In the genomic region with DNA sequence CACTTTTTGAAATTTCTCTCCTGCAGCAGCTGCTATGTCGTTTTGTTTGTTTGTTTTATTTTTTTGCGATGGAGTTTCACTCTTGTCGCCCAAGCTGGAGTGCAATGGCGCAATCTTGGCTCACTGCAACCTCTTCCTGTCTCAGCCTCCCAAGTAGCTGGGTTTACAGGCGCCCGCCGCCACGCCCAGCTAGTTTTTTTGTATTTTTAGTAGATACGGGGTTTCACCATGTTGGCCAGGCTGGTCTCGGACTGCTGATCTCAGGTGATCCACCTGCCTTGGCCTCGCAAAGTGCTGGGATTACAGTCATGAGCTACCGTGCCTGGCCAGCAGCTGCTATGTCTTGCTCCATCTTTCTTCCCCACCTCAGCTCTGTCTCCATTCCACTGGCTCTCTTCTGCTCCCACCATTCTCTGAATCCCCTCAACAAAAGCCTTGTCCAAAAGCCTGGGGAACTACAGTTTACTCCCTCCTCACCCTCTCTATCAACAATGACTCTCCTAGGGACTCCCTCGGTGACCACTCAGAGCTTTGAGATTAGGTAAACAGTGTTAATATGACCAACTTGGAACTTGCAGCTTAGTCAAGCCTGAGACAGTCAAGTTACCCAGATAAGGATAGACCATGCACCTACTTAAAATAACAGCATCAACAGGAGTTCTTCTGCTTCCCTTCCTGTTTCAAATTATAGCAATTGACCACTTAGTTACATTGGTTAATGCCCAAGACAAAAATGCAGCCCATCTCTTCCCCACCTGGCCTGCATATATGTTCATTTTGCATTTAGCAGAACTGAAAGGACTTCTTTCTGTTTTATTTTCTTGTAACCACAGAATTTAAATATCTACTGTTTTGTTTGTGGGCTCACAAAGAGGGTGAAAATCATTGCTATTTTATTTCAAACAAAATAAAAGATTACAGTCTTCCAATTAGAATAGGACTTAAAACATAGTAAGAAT, we compare ENCODE assay signal across 9 cellular contexts.
DNase-seq lines count a peak whose midpoint lies in the region; ATAC-seq and TF ChIP-seq lines count a peak whose summit lies in the region.
"Had no signal": no experiment of that assay in that cellular context is flagged by ENCODE, and none has a peak within 500 bp of the region (broad histone marks: within the 10 kb centered on the region; RNA-seq: fewer than 3 reads in every experiment).

No MANE protein-coding gene starts in this region.

- TF ChIP-seq CTCF in mucosa of descending colon (IDR thresholded peaks at IDR 0.05) (no peak), progenitor cell of endocrine pancreas (IDR thresholded peaks at IDR 0.05; ENCODE audit: unreplicated experiment) (no peak)

- H3K4me1 ChIP-seq in mucosa of descending colon (ENCODE audit: low read depth) = no peaks in the 10 kb centered on the region

- H3K9me3 ChIP-seq in mucosa of descending colon = no peaks in the 10 kb centered on the region

- H3K36me3 ChIP-seq in mucosa of descending colon (ENCODE audit: low read depth) = no peaks in the 10 kb centered on the region

- ATAC-seq in GM18870 (IDR thresholded peaks at IDR 0.05; ENCODE audit: unreplicated experiment) (peak; percentile 82), HG02588 (IDR thresholded peaks at IDR 0.05; ENCODE audit: unreplicated experiment) (peak; percentile 69), mucosa of descending colon (peak; percentile 13)

- H3K36me3 Mint-ChIP-seq in IgD-negative memory B cell = peaks cover 2% of the 10 kb centered on the region
- peaks cover 2% of the 10 kb centered on the region for H3K36me3 Mint-ChIP-seq in progenitor cell of endocrine pancreas (ENCODE audit: insufficient read depth)

- H3K4me1 Mint-ChIP-seq in IgD-negative memory B cell (peaks cover 51 to 65% (median 58%) of the 10 kb centered on the region in 3 donors), progenitor cell of endocrine pancreas (ENCODE audit: low read depth) (peaks cover 2% of the 10 kb centered on the region)

- no peaks in the 10 kb centered on the region for H3K9me3 Mint-ChIP-seq in IgD-negative memory B cell
- peaks cover 8% of the 10 kb centered on the region for H3K9me3 Mint-ChIP-seq in progenitor cell of endocrine pancreas (ENCODE audit: low read depth)

- intact Hi-C loops in mucosa of descending colon (cut with DNase I, micrococcal nuclease) = no loop called here

- no peak overlapping the region for H3K4me3 ChIP-seq in mucosa of descending colon

- peak overlapping the region; percentile 49 to 92 (median 67) for H3K4me3 Mint-ChIP-seq in IgD-negative memory B cell
- H3K4me3 Mint-ChIP-seq in progenitor cell of endocrine pancreas (ENCODE audit: low read depth) = no peak overlapping the region

- H3K27me3 Mint-ChIP-seq in IgD-negative memory B cell (no peaks in the 10 kb centered on the region), progenitor cell of endocrine pancreas (no peaks in the 10 kb centered on the region)

- no peak for DNase-seq in mucosa of descending colon
- DNase-seq in progenitor cell of endocrine pancreas (ENCODE audit: low spot score, unreplicated experiment) = no peak
- DNase-seq in A172 (ENCODE audit: low spot score) = no peak
- no peak for DNase-seq in effector CD8-positive, alpha-beta T cell (lab: John Stamatoyannopoulos, UW)
- DNase-seq in anterior cingulate cortex (lab: John Stamatoyannopoulos, UW) = no peak
- DNase-seq: NCI-H446 had no signal

- peak overlapping the region; percentile 72 to 97 (median 72) for H3K27ac Mint-ChIP-seq in IgD-negative memory B cell
- H3K27ac Mint-ChIP-seq in progenitor cell of endocrine pancreas = no peak overlapping the region

Comparison
In these comparisons a context has a peak if more than half of its experiments do, and no peak if none do; other contexts are left out.
1. ATAC-seq: peak in every context shown above with its lines; median percentile 82 in GM18870; 69 in HG02588; 13 in mucosa of descending colon.